Comparison of ENCODE assay signal across 9 cellular contexts in genomic region chr12:106957617-106958016, GRCh38. TPM values are rescaled to one million over a fixed set of nuclear protein-coding genes. Genes with fewer than 3 reads are reported as not detected.
DNase-seq lines count a peak whose midpoint lies in the region; ATAC-seq, FAIRE-seq and TF ChIP-seq lines count a peak whose summit lies in the region.
"Had no signal": no experiment of that assay in that cellular context is flagged by ENCODE, and none has a peak within 500 bp of the region (broad histone marks: within the 10 kb centered on the region; RNA-seq: fewer than 3 reads in every experiment).

No MANE protein-coding gene starts in this region.

- TF ChIP-seq CTCF in cardiac fibroblast (IDR thresholded peaks at IDR 0.05; ENCODE audit: low read depth, low read length), result no peak
- no peak for TF ChIP-seq CTCF in nephron progenitor cell (IDR thresholded peaks at IDR 0.05)
- TF ChIP-seq CTCF in D721Med (IDR thresholded peaks at IDR 0.05; ENCODE audit: insufficient read depth, missing control alignments), result no peak

- H3K4me1 ChIP-seq in CD4-positive, alpha-beta memory T cell (ENCODE audit: insufficient read depth, low read length), result peaks cover 17% of the 10 kb centered on the region

- H3K9me3 ChIP-seq in CD4-positive, alpha-beta memory T cell (ENCODE audit: control insufficient read depth in 1 of 2, low read length in 2 of 2), result no peaks in the 10 kb centered on the region
- no peaks in the 10 kb centered on the region for H3K9me3 ChIP-seq in KOPT-K1 (ENCODE audit: insufficient read depth, low read length, poor library complexity, severe bottlenecking)

- DNase-seq in CD4-positive, alpha-beta memory T cell, result no peak
- DNase-seq in cardiac fibroblast (ENCODE audit: low read depth in 2 of 2) (peak in 1 of 2 donors; percentile 18), nephron progenitor cell (no peak), frontal cortex (ENCODE audit: low spot score in 2 of 2) (no peak), HTR-8/SVneo (ENCODE audit: insufficient read length, low spot score) (no peak), D721Med (ENCODE audit: insufficient read length, low spot score) (no peak)

- CTCF ChIA-PET in CD4-positive, alpha-beta memory T cell (lab: Charles Lee; ENCODE audit: partially characterized antibody), result no interaction called here

- H3K9me3 Mint-ChIP-seq in CD4-positive, alpha-beta memory T cell, result peaks cover 0 to 3% (median 0%) of the 10 kb centered on the region in 8 donors
- peaks cover 15% of the 10 kb centered on the region for H3K9me3 Mint-ChIP-seq in nephron progenitor cell

- peak overlapping the region; percentile 74 to 92 for H3K4me3 ChIP-seq in CD4-positive, alpha-beta memory T cell (ENCODE audit: low read length in 2 of 2)
- H3K4me3 ChIP-seq in cardiac fibroblast (replicated peaks in 1 of 2; ENCODE audit: low read depth in 2 of 2, low read length in 2 of 2), result peak overlapping the region; percentile 92 to 94

- POLR2A ChIA-PET in CD4-positive, alpha-beta memory T cell (lab: Charles Lee; ENCODE audit: partially characterized antibody), result interaction anchor here (1.2 kb wide), 2 partner anchors 13 to 29 kb away, joined by 3 read pairs; partner anchors contain the start of gene MTERF2

- intact Hi-C loops in CD4-positive, alpha-beta memory T cell (cut with micrococcal nuclease), result loop anchor here (5.0 to 10.0 kb wide), 3 partner anchors 70 to 713 kb away; partner anchors contain the start of genes CKAP4 and TCP11L2

- peak overlapping the region; percentile 91 to 98 (median 95) for H3K4me3 Mint-ChIP-seq in CD4-positive, alpha-beta memory T cell
- peak overlapping the region; percentile 100 for H3K4me3 Mint-ChIP-seq in nephron progenitor cell

- peak overlapping the region; percentile 76 for H3K27ac ChIP-seq in CD4-positive, alpha-beta memory T cell (ENCODE audit: low read depth, low read length)
- peak overlapping the region; percentile 84 for H3K27ac ChIP-seq in KOPT-K1 (ENCODE audit: low read depth, low read length, poor library complexity, severe bottlenecking)

- H3K27me3 ChIP-seq in CD4-positive, alpha-beta memory T cell (ENCODE audit: insufficient read depth, low read length), result no peaks in the 10 kb centered on the region

- H3K27ac Mint-ChIP-seq in CD4-positive, alpha-beta memory T cell, result peak overlapping the region; percentile 70 to 99 (median 95)
- H3K27ac Mint-ChIP-seq in nephron progenitor cell, result no peak overlapping the region

- ATAC-seq in GM21717 (IDR thresholded peaks at IDR 0.05; ENCODE audit: unreplicated experiment), result no peak

- peaks cover 21 to 45% (median 34%) of the 10 kb centered on the region in 4 donors for H3K4me1 Mint-ChIP-seq in CD4-positive, alpha-beta memory T cell
- H3K4me1 Mint-ChIP-seq in nephron progenitor cell, result peaks cover 29% of the 10 kb centered on the region

- H3K36me3 ChIP-seq in CD4-positive, alpha-beta memory T cell (ENCODE audit: insufficient read depth, low read length), result no peaks in the 10 kb centered on the region
- H3K36me3 ChIP-seq in KOPT-K1 (ENCODE audit: insufficient read depth, low read length), result peaks cover 12% of the 10 kb centered on the region

- H3K27me3 Mint-ChIP-seq in CD4-positive, alpha-beta memory T cell, result no peaks in the 10 kb centered on the region
- H3K27me3 Mint-ChIP-seq in nephron progenitor cell (ENCODE audit: low read depth, poor library complexity), result peaks cover 4% of the 10 kb centered on the region

- H3K36me3 Mint-ChIP-seq in CD4-positive, alpha-beta memory T cell, result peaks cover 3 to 22% of the 10 kb centered on the region in 2 donors
- H3K36me3 Mint-ChIP-seq in nephron progenitor cell (ENCODE audit: low read depth), result peaks cover 30% of the 10 kb centered on the region

- FAIRE-seq in frontal cortex (lab: Jason Lieb, UNC) (no peak), HTR-8/SVneo (lab: Jason Lieb, UNC) (no peak), D721Med (lab: Jason Lieb, UNC) (no peak)
- FAIRE-seq: H54 had no signal

RNA-seq across cellular contexts. Expression of gene TMEM263, which starts 1.9 kb away (rescaled TPM):
- total RNA-seq in CD4-positive, alpha-beta memory T cell, result 10 to 100 TPM; 31.2 to 32.9 TPM
- 10 to 100 TPM; 28.4 to 30.1 TPM for polyA plus RNA-seq in CD4-positive, alpha-beta memory T cell
- 36.3 TPM for total RNA-seq in frontal cortex

RNA-seq across cellular contexts. Expression of gene MTERF2, which starts 29.3 kb away (rescaled TPM):
- 10 to 100 TPM; 12.0 TPM for total RNA-seq in CD4-positive, alpha-beta memory T cell
- polyA plus RNA-seq in CD4-positive, alpha-beta memory T cell, result 1 to 10 TPM; 5.6 to 8.5 TPM
- 18.3 TPM for total RNA-seq in frontal cortex
